12 cellular contexts compared by ENCODE assay signal in the genomic region with DNA sequence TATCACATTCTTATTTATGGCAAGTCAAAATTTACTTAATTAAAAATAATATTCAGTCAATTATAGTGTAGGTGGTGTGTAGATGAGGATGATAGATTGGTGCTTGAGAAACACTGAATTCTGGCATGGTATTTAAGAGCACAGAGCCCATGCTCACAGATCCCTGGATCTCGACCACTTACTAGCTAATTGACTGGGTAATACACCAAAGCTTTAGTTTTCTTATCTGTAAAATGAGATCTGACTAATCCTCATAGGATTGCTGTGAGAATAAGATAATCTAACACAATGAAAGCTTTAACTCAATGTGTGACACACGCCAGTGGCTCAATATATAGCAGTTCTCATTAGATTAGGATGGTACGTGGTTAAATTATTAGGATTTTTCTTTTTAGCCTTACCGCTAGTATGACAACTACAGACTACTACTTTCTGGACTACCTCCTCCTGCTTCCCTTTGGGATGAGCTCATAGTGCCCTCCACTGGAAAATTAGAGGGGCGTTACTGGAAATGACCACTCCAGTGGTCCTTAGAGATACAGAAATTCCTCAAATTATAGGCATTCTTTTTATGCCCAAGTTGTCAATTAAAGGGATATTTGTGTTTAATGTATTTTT.
DNase-seq lines count a peak whose midpoint lies in the region; ATAC-seq, FAIRE-seq and TF ChIP-seq lines count a peak whose summit lies in the region.
"Had no signal": no experiment of that assay in that cellular context is flagged by ENCODE, and none has a peak within 500 bp of the region (broad histone marks: within the 10 kb centered on the region; RNA-seq: fewer than 3 reads in every experiment).

No MANE protein-coding gene starts in this region.

- no peaks in the 10 kb centered on the region for H3K4me1 Mint-ChIP-seq in activated T-helper 17 cell treated with anti-CD3 and anti-CD28 coated beads, Interleukin-2, amount 50 U/mL, for 72 hours

- H3K4me3 ChIP-seq in cardiac fibroblast (replicated peaks in 1 of 2; ENCODE audit: low read depth in 2 of 2, low read length in 2 of 2) = no peak overlapping the region
- H3K4me3 ChIP-seq in liver (ENCODE audit: low read depth in 1 of 3, low read length in 3 of 3) = no peak overlapping the region
- H3K4me3 ChIP-seq in mucosa of descending colon = no peak overlapping the region
- H3K4me3 ChIP-seq: SK-N-MC had no signal

- peak; percentile 15 for TF ChIP-seq CTCF in cardiac fibroblast (IDR thresholded peaks at IDR 0.05; ENCODE audit: low read depth, low read length)
- peak; percentile 56 for TF ChIP-seq CTCF in liver (IDR thresholded peaks at IDR 0.05; ENCODE audit: low read depth, low read length, missing input control)
- no peak for TF ChIP-seq CTCF in mucosa of descending colon (IDR thresholded peaks at IDR 0.05)

- no peak overlapping the region for H3K9ac ChIP-seq in liver (ENCODE audit: low read depth in 1 of 2, low read length in 2 of 2)

- H3K27ac Mint-ChIP-seq in activated T-helper 17 cell treated with anti-CD3 and anti-CD28 coated beads, Interleukin-2, amount 50 U/mL, for 72 hours = no peak overlapping the region
- H3K27ac Mint-ChIP-seq: activated T-cell treated with anti-CD3 and anti-CD28 coated beads, Interleukin-2, amount 50 U/mL, for 72 hours; CD8-positive, alpha-beta T cell had no signal

- H3K4me3 Mint-ChIP-seq in activated T-helper 17 cell treated with anti-CD3 and anti-CD28 coated beads, Interleukin-2, amount 50 U/mL, for 72 hours = no peak overlapping the region
- H3K4me3 Mint-ChIP-seq: activated T-cell treated with anti-CD3 and anti-CD28 coated beads, Interleukin-2, amount 50 U/mL, for 72 hours; CD8-positive, alpha-beta T cell had no signal

- H3K27ac ChIP-seq in liver (ENCODE audit: low read depth in 1 of 2, low read length in 2 of 2) = no peak overlapping the region
- H3K27ac ChIP-seq: SK-N-MC had no signal

- H3K36me3 ChIP-seq in liver (ENCODE audit: control insufficient read depth in 4 of 4, insufficient read depth in 3 of 4, low read depth in 1 of 4, low read length in 3 of 4) (no peaks in the 10 kb centered on the region), mucosa of descending colon (ENCODE audit: low read depth) (no peaks in the 10 kb centered on the region)

- peaks cover 3% of the 10 kb centered on the region for H3K27me3 Mint-ChIP-seq in activated T-helper 17 cell treated with anti-CD3 and anti-CD28 coated beads, Interleukin-2, amount 50 U/mL, for 72 hours

- FAIRE-seq in HTR-8/SVneo (lab: Jason Lieb, UNC) = no peak

- TF ChIP-seq RAD21 in liver (IDR thresholded peaks at IDR 0.05) = peak; percentile 90 to 93

- 53% methylated on average over 5 of the region's 5 CpGs for WGBS in liver

- peaks cover 22% of the 10 kb centered on the region for H3K9me3 Mint-ChIP-seq in activated T-helper 17 cell treated with anti-CD3 and anti-CD28 coated beads, Interleukin-2, amount 50 U/mL, for 72 hours

- intact Hi-C loops in mucosa of descending colon (cut with DNase I, micrococcal nuclease) = no loop called here

- peak; percentile 9 for DNase-seq in Ammon's horn (ENCODE audit: low spot score)
- DNase-seq in HTR-8/SVneo (ENCODE audit: insufficient read length, low spot score) = peak; percentile 28
- DNase-seq in cardiac fibroblast (ENCODE audit: low read depth in 2 of 2) = peak; percentile 59 to 73
- no peak for DNase-seq in cerebellar nuclear complex (lab: John Stamatoyannopoulos, UW)
- no peak for DNase-seq in mucosa of descending colon
- DNase-seq: activated T-cell treated with anti-CD3 and anti-CD28 coated beads, Interleukin-2, amount 50 U/mL, for 72 hours; CD8-positive, alpha-beta T cell; NCI-H510A treated with DMSO at 0.1 percent for 48 hours had no signal

- ATAC-seq in mucosa of descending colon (no peak), HG02970 (IDR thresholded peaks at IDR 0.05; ENCODE audit: low FRiP score, unreplicated experiment) (no peak)
- ATAC-seq in activated T-helper 17 cell treated with anti-CD3 and anti-CD28 coated beads, Interleukin-2, amount 50 U/mL, for 72 hours (replicated peaks) = no peak
- ATAC-seq: activated T-cell treated with anti-CD3 and anti-CD28 coated beads, Interleukin-2, amount 50 U/mL, for 72 hours; CD8-positive, alpha-beta T cell had no signal

- H3K4me1 ChIP-seq in liver (ENCODE audit: control insufficient read depth in 4 of 4, insufficient read depth in 4 of 4, low read length in 3 of 4) (no peaks in the 10 kb centered on the region), mucosa of descending colon (ENCODE audit: low read depth) (no peaks in the 10 kb centered on the region)

- no peaks in the 10 kb centered on the region for H3K36me3 Mint-ChIP-seq in activated T-helper 17 cell treated with anti-CD3 and anti-CD28 coated beads, Interleukin-2, amount 50 U/mL, for 72 hours (ENCODE audit: low read depth)
- H3K36me3 Mint-ChIP-seq: CD8-positive, alpha-beta T cell had no signal

- no peaks in the 10 kb centered on the region for H3K9me3 ChIP-seq in liver (ENCODE audit: control insufficient read depth in 4 of 4, low read length in 3 of 4)
- H3K9me3 ChIP-seq in mucosa of descending colon = no peaks in the 10 kb centered on the region

- no peaks in the 10 kb centered on the region for H3K27me3 ChIP-seq in liver (ENCODE audit: control insufficient read depth in 4 of 4, insufficient read depth in 4 of 4, low read length in 3 of 4)

TF ChIP-seq in liver, 16 proteins besides CTCF, POLR2A, EP300 and RAD21:
- TF ChIP-seq JUND (IDR thresholded peaks at IDR 0.05) = peak; percentile 46 to 84
- peak in 1 of 2 donors; percentile 11 for TF ChIP-seq HNF4A (conservative IDR thresholded peaks at IDR 0.05)
- peak; percentile 39 to 47 for TF ChIP-seq GABPA (IDR thresholded peaks at IDR 0.05 in 1 of 2, conservative IDR thresholded peaks at IDR 0.05 in 1 of 2)
- TF ChIP-seq, protein P1, sequence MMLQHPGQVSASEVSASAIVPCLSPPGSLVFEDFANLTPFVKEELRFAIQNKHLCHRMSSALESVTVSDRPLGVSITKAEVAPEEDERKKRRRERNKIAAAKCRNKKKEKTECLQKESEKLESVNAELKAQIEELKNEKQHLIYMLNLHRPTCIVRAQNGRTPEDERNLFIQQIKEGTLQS (IDR thresholded peaks at IDR 0.05) = peak; percentile 28
- peak; percentile 12 to 32 for TF ChIP-seq RXRA (IDR thresholded peaks at IDR 0.05)
- TF ChIP-seq, protein P2, sequence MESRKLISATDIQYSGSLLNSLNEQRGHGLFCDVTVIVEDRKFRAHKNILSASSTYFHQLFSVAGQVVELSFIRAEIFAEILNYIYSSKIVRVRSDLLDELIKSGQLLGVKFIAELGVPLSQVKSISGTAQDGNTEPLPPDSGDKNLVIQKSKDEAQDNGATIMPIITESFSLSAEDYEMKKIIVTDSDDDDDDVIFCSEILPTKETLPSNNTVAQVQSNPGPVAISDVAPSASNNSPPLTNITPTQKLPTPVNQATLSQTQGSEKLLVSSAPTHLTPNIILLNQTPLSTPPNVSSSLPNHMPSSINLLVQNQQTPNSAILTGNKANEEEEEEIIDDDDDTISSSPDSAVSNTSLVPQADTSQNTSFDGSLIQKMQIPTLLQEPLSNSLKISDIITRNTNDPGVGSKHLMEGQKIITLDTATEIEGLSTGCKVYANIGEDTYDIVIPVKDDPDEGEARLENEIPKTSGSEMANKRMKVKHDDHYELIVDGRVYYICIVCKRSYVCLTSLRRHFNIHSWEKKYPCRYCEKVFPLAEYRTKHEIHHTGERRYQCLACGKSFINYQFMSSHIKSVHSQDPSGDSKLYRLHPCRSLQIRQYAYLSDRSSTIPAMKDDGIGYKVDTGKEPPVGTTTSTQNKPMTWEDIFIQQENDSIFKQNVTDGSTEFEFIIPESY (IDR thresholded peaks at IDR 0.05) = no peak
- no peak for TF ChIP-seq SP1 (IDR thresholded peaks at IDR 0.05)
- TF ChIP-seq FOXA2 (IDR thresholded peaks at IDR 0.05) = no peak

Comparison
In these comparisons a context has a peak if more than half of its experiments do, and no peak if none do; other contexts are left out.
1. DNase-seq: peak in Ammon's horn (single experiment), HTR-8/SVneo (single experiment) and cardiac fibroblast (2 of 2); none in cerebellar nuclear complex (0 of 2) and mucosa of descending colon (0 of 3).